1 cellular context compared by ENCODE assay signal in genomic region chr3:197599089-197599765, GRCh38.
TF ChIP-seq lines count a peak whose summit lies in the region.

No MANE protein-coding gene starts in this region.

TF ChIP-seq in GM23338, 12 proteins besides CTCF, POLR2A, EP300 and RAD21 (continued from another document):
- TF ChIP-seq ZNF462 (CRISPR knock-in tag; IDR thresholded peaks at IDR 0.05) (no peak), STAT1 (IDR thresholded peaks at IDR 0.05; ENCODE audit: unreplicated experiment) (no peak), ETS1 (IDR thresholded peaks at IDR 0.05) (no peak), POLR2AphosphoS5 (IDR thresholded peaks at IDR 0.05; ENCODE audit: low read depth) (no peak)
